Comparison of ENCODE assay signal across 8 cellular contexts in the genomic region with DNA sequence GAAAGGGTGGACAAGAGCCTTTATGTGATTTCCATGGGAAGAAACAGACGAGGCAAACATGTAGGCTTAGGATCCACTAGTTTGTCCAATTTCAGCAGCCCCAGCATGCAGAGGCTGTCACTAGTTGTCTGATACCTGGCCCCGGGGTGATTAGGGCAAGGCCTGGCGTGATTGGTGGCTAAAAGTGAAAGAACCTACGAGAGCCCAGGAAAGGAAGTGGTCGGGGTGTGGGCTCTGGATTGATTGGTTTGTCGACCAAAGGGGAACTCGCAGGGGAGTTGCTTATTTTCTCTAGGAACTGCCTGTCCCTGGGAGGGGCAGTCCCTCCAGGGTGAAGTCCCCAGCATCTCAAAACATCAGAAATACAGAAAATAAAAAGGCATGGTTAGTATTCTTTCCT.
DNase-seq lines count a peak whose midpoint lies in the region; ATAC-seq, FAIRE-seq and TF ChIP-seq lines count a peak whose summit lies in the region.

No MANE protein-coding gene starts in this region.

- no peak for TF ChIP-seq CTCF in upper lobe of right lung (IDR thresholded peaks at IDR 0.05)

- H3K9ac ChIP-seq in iPS-15b (ENCODE audit: low read depth, low read length), result no peak overlapping the region

- ATAC-seq in GM21390 (IDR thresholded peaks at IDR 0.05; ENCODE audit: unreplicated experiment) (peak; percentile 91), upper lobe of right lung (peak; percentile 51)

- H3K9me3 ChIP-seq in iPS-15b (ENCODE audit: control insufficient read depth, insufficient read depth, low read length) (no peaks in the 10 kb centered on the region), upper lobe of right lung (no peaks in the 10 kb centered on the region)

- H3K27me3 ChIP-seq in iPS-15b (ENCODE audit: control insufficient read depth, insufficient read depth, low read length), result no peaks in the 10 kb centered on the region
- no peaks in the 10 kb centered on the region for H3K27me3 ChIP-seq in upper lobe of right lung

- no peaks in the 10 kb centered on the region for H3K4me1 ChIP-seq in iPS-15b (ENCODE audit: control insufficient read depth, insufficient read depth, low read length)
- H3K4me1 ChIP-seq in upper lobe of right lung, result no peaks in the 10 kb centered on the region

- DNase-seq in COLO829 (ENCODE audit: low spot score) (peak; percentile 28), HTR-8/SVneo (ENCODE audit: insufficient read length, low spot score) (peak; percentile 22), upper lobe of right lung (peak; percentile 31), NCI-H1930 (lab: John Stamatoyannopoulos, UW) (no peak), RCC 7860 (ENCODE audit: low spot score) (no peak)
- peak; percentile 29 for DNase-seq in activated CD4-positive, alpha-beta T cell treated with anti-CD3 and anti-CD28 coated beads, Interleukin-2, amount 50 U/mL, for 1 hour

- no peaks in the 10 kb centered on the region for H3K36me3 ChIP-seq in iPS-15b (ENCODE audit: control insufficient read depth, insufficient read depth, low read length)
- H3K36me3 ChIP-seq in upper lobe of right lung, result no peaks in the 10 kb centered on the region

- H3K4me3 ChIP-seq in iPS-15b (ENCODE audit: low read depth, low read length) (peak overlapping the region; percentile 26), upper lobe of right lung (no peak overlapping the region)

- no peak overlapping the region for H3K27ac ChIP-seq in upper lobe of right lung

- intact Hi-C loops in upper lobe of right lung (cut with DNase I), result no loop called here

- no peak for FAIRE-seq in HTR-8/SVneo (lab: Jason Lieb, UNC)
- no peak for FAIRE-seq in RCC 7860 (lab: Jason Lieb, UNC)

Comparison
In these comparisons a context has a peak if more than half of its experiments do, and no peak if none do; other contexts are left out.
1. DNase-seq: peak in COLO829 (single experiment), HTR-8/SVneo (single experiment), activated CD4-positive, alpha-beta T cell treated with anti-CD3 and anti-CD28 coated beads, Interleukin-2, amount 50 U/mL, for 1 hour (single experiment) and upper lobe of right lung (single experiment); none in NCI-H1930 (0 of 2) and RCC 7860 (single experiment).